ENCODE assay signal across 30 cellular contexts in genomic region chr15:95948371-95948770, GRCh38.
DNase-seq lines count a peak whose midpoint lies in the region; TF ChIP-seq lines count a peak whose summit lies in the region.
"Had no signal": no experiment of that assay in that cellular context is flagged by ENCODE, and none has a peak within 500 bp of the region (broad histone marks: within the 10 kb centered on the region; RNA-seq: fewer than 3 reads in every experiment).

No MANE protein-coding gene starts in this region.

- H3F3A ChIP-seq in neural progenitor cell (ENCODE audit: low read depth): no peaks in the 10 kb centered on the region

- H3K4me1 ChIP-seq in HEK293 (ENCODE audit: control insufficient read depth, insufficient read depth, low read length): peaks cover 5% of the 10 kb centered on the region; the same call in 1 of the 2 replicates
- peaks cover 12% of the 10 kb centered on the region for H3K4me1 ChIP-seq in neural progenitor cell
- H3K4me1 ChIP-seq in BE2C: no peaks in the 10 kb centered on the region
- H3K4me1 ChIP-seq: adrenal gland, right atrium auricular region, SJSA1 had no signal

- POLR2A ChIA-PET in HEK293 (lab: Yijun Ruan, JAX): no interaction called here

- H3K27me3 Mint-ChIP-seq in mesothelial cell of epicardium (ENCODE audit: low read depth) (no peaks in the 10 kb centered on the region), neural progenitor cell (ENCODE audit: insufficient read depth, low read depth) (peaks cover 3% of the 10 kb centered on the region)
- H3K27me3 Mint-ChIP-seq: B cell; effector memory CD8-positive, alpha-beta T cell had no signal

- H3K4me3 Mint-ChIP-seq in mesothelial cell of epicardium (no peak overlapping the region), neural progenitor cell (no peak overlapping the region)
- H3K4me3 Mint-ChIP-seq: activated CD4-positive, alpha-beta T cell treated with anti-CD3 and anti-CD28 coated beads for 36 hours; activated CD8-positive, alpha-beta T cell treated with anti-CD3 and anti-CD28 coated beads for 36 hours; activated naive CD4-positive, alpha-beta T cell treated with anti-CD3 and anti-CD28 coated beads, Interleukin-2, amount 10 ng/mL, durations not matched to agents 7 days and 5 days; B cell; CD8-positive, alpha-beta T cell; effector memory CD8-positive, alpha-beta T cell had no signal

- no peak overlapping the region for H3K27ac ChIP-seq in HEK293 (ENCODE audit: extremely low read depth, low read depth, low read length)
- no peak overlapping the region for H3K27ac ChIP-seq in neural progenitor cell
- H3K27ac ChIP-seq: adrenal gland, right atrium auricular region, SJSA1, VCaP had no signal

- no peak overlapping the region for H3K4me3 ChIP-seq in HEK293 (ENCODE audit: low read depth, low read length)
- no peak overlapping the region for H3K4me3 ChIP-seq in neural progenitor cell
- no peak overlapping the region for H3K4me3 ChIP-seq in BE2C (ENCODE audit: low read depth, low read length)
- H3K4me3 ChIP-seq: adrenal gland, right atrium auricular region, SJSA1, smooth muscle cell had no signal

- peak overlapping the region; percentile 8 for H3K27ac Mint-ChIP-seq in mesothelial cell of epicardium
- H3K27ac Mint-ChIP-seq in neural progenitor cell: no peak overlapping the region
- H3K27ac Mint-ChIP-seq: activated CD4-positive, alpha-beta T cell treated with anti-CD3 and anti-CD28 coated beads for 36 hours; activated CD8-positive, alpha-beta T cell treated with anti-CD3 and anti-CD28 coated beads for 36 hours; activated naive CD4-positive, alpha-beta T cell treated with anti-CD3 and anti-CD28 coated beads, Interleukin-2, amount 10 ng/mL, durations not matched to agents 7 days and 5 days; B cell; CD8-positive, alpha-beta T cell; effector memory CD8-positive, alpha-beta T cell had no signal

- H3K36me3 Mint-ChIP-seq in mesothelial cell of epicardium: no peaks in the 10 kb centered on the region
- H3K36me3 Mint-ChIP-seq in neural progenitor cell: no peaks in the 10 kb centered on the region
- H3K36me3 Mint-ChIP-seq: activated naive CD4-positive, alpha-beta T cell treated with anti-CD3 and anti-CD28 coated beads, Interleukin-2, amount 10 ng/mL, durations not matched to agents 7 days and 5 days; CD8-positive, alpha-beta T cell had no signal

- TF ChIP-seq CTCF in HEK293 (tag by site-specific recombination; IDR thresholded peaks at IDR 0.05): no peak
- TF ChIP-seq CTCF in mesothelial cell of epicardium (IDR thresholded peaks at IDR 0.05; ENCODE audit: unreplicated experiment): no peak
- no peak for TF ChIP-seq CTCF in neural progenitor cell (IDR thresholded peaks at IDR 0.05)
- TF ChIP-seq CTCF in BE2C (IDR thresholded peaks at IDR 0.05; ENCODE audit: low read depth, low read length): no peak

- H4K20me1 ChIP-seq in neural progenitor cell (ENCODE audit: low read depth): no peaks in the 10 kb centered on the region

- no peaks in the 10 kb centered on the region for H3K36me3 ChIP-seq in HEK293 (ENCODE audit: control insufficient read depth in 2 of 2, insufficient read depth in 1 of 2, low read length in 2 of 2)
- no peaks in the 10 kb centered on the region for H3K36me3 ChIP-seq in neural progenitor cell
- H3K36me3 ChIP-seq in BE2C: no peaks in the 10 kb centered on the region
- H3K36me3 ChIP-seq: adrenal gland, right atrium auricular region, SJSA1 had no signal

- no peaks in the 10 kb centered on the region for H3K79me2 ChIP-seq in neural progenitor cell (ENCODE audit: low read depth)

- no peak overlapping the region for H3K4me2 ChIP-seq in neural progenitor cell
- H3K4me2 ChIP-seq: smooth muscle cell had no signal

- no peaks in the 10 kb centered on the region for H3K9me3 ChIP-seq in HEK293 (ENCODE audit: control insufficient read depth, insufficient read depth, low read depth, low read length)
- H3K9me3 ChIP-seq in neural progenitor cell (ENCODE audit: low read depth): no peaks in the 10 kb centered on the region
- H3K9me3 ChIP-seq in BE2C: no peaks in the 10 kb centered on the region
- H3K9me3 ChIP-seq: adrenal gland, right atrium auricular region, SJSA1 had no signal

- H3K4me1 Mint-ChIP-seq in mesothelial cell of epicardium (peaks cover 44% of the 10 kb centered on the region), neural progenitor cell (peaks cover 35% of the 10 kb centered on the region)
- H3K4me1 Mint-ChIP-seq: activated CD4-positive, alpha-beta T cell treated with anti-CD3 and anti-CD28 coated beads for 36 hours; B cell had no signal

- peak; percentile 33 for DNase-seq in NCI-H128 (lab: John Stamatoyannopoulos, UW; ENCODE audit: unreplicated experiment)
- DNase-seq in NCI-H345 treated with DMSO at 0.1 percent for 48 hours (lab: John Stamatoyannopoulos, UW; ENCODE audit: unreplicated experiment): peak; percentile 78
- DNase-seq in mesothelial cell of epicardium (ENCODE audit: low spot score in 2 of 2, unreplicated experiment in 2 of 2): no peak
- no peak for DNase-seq in neural progenitor cell (ENCODE audit: low spot score)
- DNase-seq in BE2C: no peak
- no peak for DNase-seq in HT-29 (ENCODE audit: low spot score)
- DNase-seq: activated CD4-positive, alpha-beta T cell treated with anti-CD3 and anti-CD28 coated beads for 36 hours; activated CD8-positive, alpha-beta T cell treated with anti-CD3 and anti-CD28 coated beads for 36 hours; activated naive CD4-positive, alpha-beta T cell treated with anti-CD3 and anti-CD28 coated beads, Interleukin-2, amount 10 ng/mL, durations not matched to agents 7 days and 5 days; adrenal gland; CD8-positive, alpha-beta T cell; central memory CD4-positive, alpha-beta T cell; cortex of kidney; DMS 273 treated with DMSO at 0.1 percent for 48 hours; effector memory CD8-positive, alpha-beta T cell; glutamatergic neuron; Karpas-422; left colon; mammary epithelial cell; NCI-H1694 treated with DMSO at 0.1 percent for 48 hours; NCI-H526; posterior cingulate gyrus; stimulated activated naive CD4-positive, alpha-beta T cell; T1000 had no signal

- H3K9me3 Mint-ChIP-seq in mesothelial cell of epicardium (peaks cover 4% of the 10 kb centered on the region), neural progenitor cell (peaks cover 13% of the 10 kb centered on the region)
- H3K9me3 Mint-ChIP-seq: activated naive CD4-positive, alpha-beta T cell treated with anti-CD3 and anti-CD28 coated beads, Interleukin-2, amount 10 ng/mL, durations not matched to agents 7 days and 5 days; CD8-positive, alpha-beta T cell had no signal

- H3K9ac ChIP-seq in neural progenitor cell: no peak overlapping the region

- CTCF ChIA-PET in HEK293 (lab: Yijun Ruan, JAX): no interaction called here

- no peaks in the 10 kb centered on the region for H3K27me3 ChIP-seq in neural progenitor cell
- no peaks in the 10 kb centered on the region for H3K27me3 ChIP-seq in BE2C
- H3K27me3 ChIP-seq: adrenal gland, right atrium auricular region, SJSA1 had no signal

- H2AFZ ChIP-seq in neural progenitor cell (replicated peaks): no peak overlapping the region

TF ChIP-seq in HEK293, 187 proteins besides CTCF, POLR2A, EP300 and RAD21:
- TF ChIP-seq ZNF768 (tag by site-specific recombination; IDR thresholded peaks at IDR 0.05): no peak
- no peak for TF ChIP-seq ZBTB17 (tag by site-specific recombination; IDR thresholded peaks at IDR 0.05)
- TF ChIP-seq ZSCAN30 (tag by site-specific recombination; IDR thresholded peaks at IDR 0.05): 0 out of 2 replicates have a peak, but pooled peaks have one; percentile 52
- TF ChIP-seq ZNF292 (tag by site-specific recombination; IDR thresholded peaks at IDR 0.05; ENCODE audit: borderline replicate concordance, low read depth): no peak
- no peak for TF ChIP-seq ZNF514 (tag by site-specific recombination; IDR thresholded peaks at IDR 0.05)
- TF ChIP-seq ZNF645 (tag by site-specific recombination; IDR thresholded peaks at IDR 0.05): no peak
- TF ChIP-seq ZNF843 (tag by site-specific recombination; IDR thresholded peaks at IDR 0.05): 0 out of 2 replicates have a peak, but pooled peaks have one; percentile 21
- TF ChIP-seq ZSCAN16 (tag by site-specific recombination; IDR thresholded peaks at IDR 0.05): peak; percentile 89
- TF ChIP-seq ZNF302 (tag by site-specific recombination; IDR thresholded peaks at IDR 0.05; ENCODE audit: low read depth): no peak
- TF ChIP-seq HOXC10 (CRISPR knock-in tag; IDR thresholded peaks at IDR 0.05): no peak
- TF ChIP-seq ZBTB21 (tag by site-specific recombination; IDR thresholded peaks at IDR 0.05): no peak
- no peak for TF ChIP-seq ZNF133 (tag by site-specific recombination; IDR thresholded peaks at IDR 0.05)
- TF ChIP-seq ZNF670 (tag by site-specific recombination; IDR thresholded peaks at IDR 0.05; ENCODE audit: low read depth): no peak
TF ChIP-seq in HEK293: peak in this region for 3.

Comparison
In these comparisons a context has a peak if more than half of its experiments do, and no peak if none do; other contexts are left out.
1. DNase-seq: peak in NCI-H128 (single experiment) and NCI-H345 treated with DMSO at 0.1 percent for 48 hours (single experiment); none in mesothelial cell of epicardium (0 of 2), neural progenitor cell (single experiment), BE2C (single experiment) and HT-29 (single experiment).